In genomic region chr11:116317212-116317611, GRCh38 we compare ENCODE assay signal across 30 cellular contexts.
"Had no signal": no experiment of that assay in that cellular context is flagged by ENCODE, and none has a peak within 500 bp of the region (broad histone marks: within the 10 kb centered on the region; RNA-seq: fewer than 3 reads in every experiment).

No MANE protein-coding gene starts in this region.

- H3K36me3 ChIP-seq: adrenal gland, breast epithelium, cardiac muscle cell, colonic mucosa, esophagus squamous epithelium, gastroesophageal sphincter had no signal

- H3K27ac ChIP-seq: adrenal gland, body of pancreas, breast epithelium, cardiac muscle cell, colonic mucosa, epithelial cell of prostate, esophagus squamous epithelium, gastroesophageal sphincter had no signal

- H3K4me1 ChIP-seq: breast epithelium, colonic mucosa had no signal

- ATAC-seq: activated T-cell treated with anti-CD3 and anti-CD28 coated beads, Interleukin-2, amount 50 U/mL, for 72 hours; body of pancreas; gastroesophageal sphincter had no signal

- H3K4me3 Mint-ChIP-seq: activated CD4-positive, alpha-beta memory T cell treated with anti-CD3 and anti-CD28 coated beads, Interleukin-2, amount 10 ng/mL, durations not matched to agents 7 days and 5 days; activated CD4-positive, alpha-beta T cell treated with anti-CD3 and anti-CD28 coated beads, Interleukin-2, amount 10 ng/mL, durations not matched to agents 7 days and 5 days; activated naive CD8-positive, alpha-beta T cell; activated T-cell treated with anti-CD3 and anti-CD28 coated beads, Interleukin-2, amount 50 U/mL, for 24 hours; activated T-cell treated with anti-CD3 and anti-CD28 coated beads, Interleukin-2, amount 50 U/mL, for 72 hours had no signal

- H3K27me3 ChIP-seq: adrenal gland, body of pancreas, breast epithelium, cardiac muscle cell, colonic mucosa, esophagus squamous epithelium, gastroesophageal sphincter had no signal

- DNase-seq: activated CD4-positive, alpha-beta memory T cell treated with anti-CD3 and anti-CD28 coated beads, Interleukin-2, amount 10 ng/mL, durations not matched to agents 7 days and 5 days; activated CD4-positive, alpha-beta T cell treated with anti-CD3 and anti-CD28 coated beads for 1 hour; activated CD4-positive, alpha-beta T cell treated with anti-CD3 and anti-CD28 coated beads for 4 hours; activated CD4-positive, alpha-beta T cell treated with anti-CD3 and anti-CD28 coated beads, Interleukin-2, amount 10 ng/mL, durations not matched to agents 7 days and 5 days; activated CD4-positive, alpha-beta T cell treated with anti-CD3 and anti-CD28 coated beads, Interleukin-2, amount 50 U/mL, for 4 hours; activated CD8-positive, alpha-beta memory T cell treated with anti-CD3 and anti-CD28 coated beads, Interleukin-2, amount 50 U/mL, for 48 hours; activated gamma-delta T cell; activated naive CD4-positive, alpha-beta T cell; activated naive CD4-positive, alpha-beta T cell treated with anti-CD3 and anti-CD28 coated beads, Interleukin-2, amount 50 U/mL, for 16 hours; activated T-cell treated with anti-CD3 and anti-CD28 coated beads for 4 hours; activated T-cell treated with anti-CD3 and anti-CD28 coated beads, Interleukin-2, amount 50 U/mL, for 24 hours; activated T-cell treated with anti-CD3 and anti-CD28 coated beads, Interleukin-2, amount 50 U/mL, for 72 hours; adrenal gland; amygdala; aorta; body of pancreas; central memory CD4-positive, alpha-beta T cell; cerebellar nuclear complex; colonic mucosa; effector CD8-positive, alpha-beta T cell; esophagus squamous epithelium; foreskin melanocyte; head of caudate nucleus; hippocampal formation; T-helper 2 cell had no signal

- H3K27ac Mint-ChIP-seq: activated CD4-positive, alpha-beta memory T cell treated with anti-CD3 and anti-CD28 coated beads, Interleukin-2, amount 10 ng/mL, durations not matched to agents 7 days and 5 days; activated CD4-positive, alpha-beta T cell treated with anti-CD3 and anti-CD28 coated beads, Interleukin-2, amount 10 ng/mL, durations not matched to agents 7 days and 5 days; activated naive CD8-positive, alpha-beta T cell; activated T-cell treated with anti-CD3 and anti-CD28 coated beads, Interleukin-2, amount 50 U/mL, for 24 hours; activated T-cell treated with anti-CD3 and anti-CD28 coated beads, Interleukin-2, amount 50 U/mL, for 72 hours had no signal

- H3K9me3 ChIP-seq: adrenal gland, body of pancreas, breast epithelium, colonic mucosa, esophagus squamous epithelium had no signal

- H3K27me3 Mint-ChIP-seq: activated CD4-positive, alpha-beta T cell treated with anti-CD3 and anti-CD28 coated beads, Interleukin-2, amount 10 ng/mL, durations not matched to agents 7 days and 5 days had no signal

- H3K9me3 Mint-ChIP-seq: activated CD4-positive, alpha-beta T cell treated with anti-CD3 and anti-CD28 coated beads, Interleukin-2, amount 10 ng/mL, durations not matched to agents 7 days and 5 days had no signal

- H3K4me1 Mint-ChIP-seq: activated CD4-positive, alpha-beta memory T cell treated with anti-CD3 and anti-CD28 coated beads, Interleukin-2, amount 10 ng/mL, durations not matched to agents 7 days and 5 days; activated CD4-positive, alpha-beta T cell treated with anti-CD3 and anti-CD28 coated beads, Interleukin-2, amount 10 ng/mL, durations not matched to agents 7 days and 5 days had no signal

- H3K4me3 ChIP-seq: adrenal gland, body of pancreas, breast epithelium, cardiac muscle cell, colonic mucosa, esophagus squamous epithelium, gastroesophageal sphincter had no signal

- H3K36me3 Mint-ChIP-seq: activated naive CD8-positive, alpha-beta T cell had no signal
